Comparison of ENCODE assay signal across 20 cellular contexts in the genomic region with DNA sequence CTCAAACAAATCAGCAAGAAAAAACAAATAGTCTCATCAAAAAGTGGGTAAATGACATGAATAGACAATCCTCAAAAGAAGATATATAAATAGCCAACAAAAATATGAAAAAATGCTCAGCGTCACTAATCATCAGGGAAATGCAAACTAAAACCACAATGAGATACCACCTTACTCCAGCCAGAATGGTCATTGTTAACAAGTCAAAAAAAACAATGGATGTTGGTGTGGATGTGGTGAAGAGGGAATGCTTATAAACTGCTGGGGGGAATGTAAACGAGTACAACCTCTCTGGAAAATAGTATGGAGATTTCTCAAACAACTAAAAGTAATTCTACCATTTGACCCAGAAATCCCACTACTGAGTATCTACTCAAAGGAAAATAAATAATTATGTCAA.
"Had no signal": no experiment of that assay in that cellular context is flagged by ENCODE, and none has a peak within 500 bp of the region (broad histone marks: within the 10 kb centered on the region; RNA-seq: fewer than 3 reads in every experiment).

No MANE protein-coding gene starts in this region.

- H3K4me3 ChIP-seq: esophagus muscularis mucosa, hepatocyte, left ventricle myocardium inferior, lower lobe of right lung, neural progenitor cell, ovary, smooth muscle cell, suprapubic skin, thyroid gland had no signal

- H3K4me1 ChIP-seq: foreskin keratinocyte, lower lobe of right lung, neural progenitor cell, thyroid gland had no signal

- H3K36me3 ChIP-seq: esophagus muscularis mucosa, left ventricle myocardium inferior, lower lobe of right lung, neural progenitor cell, ovary, suprapubic skin, thyroid gland had no signal

- ATAC-seq: effector memory CD8-positive, alpha-beta T cell; foreskin keratinocyte; left cardiac atrium; lower lobe of right lung; natural killer cell treated with Interleukin-12 subunit alpha and Interleukin-12 subunit beta and Interleukin-15 and Interleukin-18, amount 100 ng/mL, for 72 hours; right cardiac atrium had no signal

- H3K27ac ChIP-seq: epithelial cell of prostate, esophagus muscularis mucosa, foreskin keratinocyte, hepatocyte, left ventricle myocardium inferior, lower lobe of right lung, neural progenitor cell, ovary, suprapubic skin, thyroid gland had no signal

- DNase-seq: effector memory CD8-positive, alpha-beta T cell; foreskin keratinocyte; kidney; left cardiac atrium; left ventricle myocardium inferior; lower lobe of right lung; midbrain; nucleus accumbens; ovary; right cardiac atrium; stimulated activated CD4-positive, alpha-beta T cell treated with anti-CD3 and anti-CD28 coated beads, Interleukin-2, amount 100 ng/mL, for 48 hours; stimulated activated naive CD4-positive, alpha-beta T cell treated with Interleukin-2 at 50 U/mL for 16 hours; thyroid gland had no signal

- H3K9me3 ChIP-seq: esophagus muscularis mucosa, left ventricle myocardium inferior, lower lobe of right lung, ovary, suprapubic skin, thyroid gland had no signal

- H3K9ac ChIP-seq: neural progenitor cell had no signal

- H2AFZ ChIP-seq: hepatocyte, neural progenitor cell had no signal

- H3K4me2 ChIP-seq: hepatocyte, neural progenitor cell, smooth muscle cell had no signal

- H3K27me3 ChIP-seq: esophagus muscularis mucosa, foreskin keratinocyte, hepatocyte, neural progenitor cell, ovary, suprapubic skin, thyroid gland had no signal

- H3K79me2 ChIP-seq: hepatocyte had no signal
